ENCODE assay signal across 9 cellular contexts in the genomic region with DNA sequence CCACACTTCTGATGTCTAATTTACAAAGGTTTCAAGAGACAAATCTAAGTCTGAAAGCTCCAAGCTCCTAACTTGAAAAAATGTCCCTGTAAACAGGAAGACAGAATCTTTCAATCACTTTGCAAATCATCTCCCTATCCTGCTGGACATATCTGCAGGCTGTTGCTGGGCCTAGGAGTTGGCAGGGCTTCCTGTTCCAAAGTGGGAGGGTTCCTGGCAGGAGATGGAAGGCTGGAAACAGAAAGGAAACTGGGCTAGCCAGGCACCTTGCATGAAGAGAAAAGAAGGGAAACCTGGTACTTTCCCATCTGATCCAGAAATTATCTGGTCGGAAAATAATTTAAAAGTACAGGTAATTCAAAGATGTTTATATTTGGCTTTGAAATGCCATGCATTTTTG.
DNase-seq lines count a peak whose midpoint lies in the region; ATAC-seq and TF ChIP-seq lines count a peak whose summit lies in the region.
"Had no signal": no experiment of that assay in that cellular context is flagged by ENCODE, and none has a peak within 500 bp of the region (broad histone marks: within the 10 kb centered on the region; RNA-seq: fewer than 3 reads in every experiment).

No MANE protein-coding gene starts in this region.

- H3K9me3 ChIP-seq in heart left ventricle (peaks cover 0 to under 1% (median 0%) of the 10 kb centered on the region in 12 donors), lung (ENCODE audit: control insufficient read depth in 2 of 2, insufficient read depth in 1 of 2, low read length in 1 of 2) (no peaks in the 10 kb centered on the region), uterus (no peaks in the 10 kb centered on the region)

- TF ChIP-seq POLR2A in heart left ventricle (IDR thresholded peaks at IDR 0.05) (no peak), uterus (IDR thresholded peaks at IDR 0.05) (no peak)

- intact Hi-C loops in heart left ventricle (cut with DNase I): loop anchor here in 7 of 10 donors (5.0 to 10.0 kb wide), 11 partner anchors 36 to 147 kb away; no protein-coding TSS in a partner anchor
- intact Hi-C loops in cardiac septum (cut with DNase I): loop anchor here (1.0 to 10.0 kb wide), 2 partner anchors 123 to 145 kb away; no protein-coding TSS in a partner anchor
- intact Hi-C loops in uterus (cut with DNase I; ENCODE audit: low total_unique reads): no loop called here

- H3K4me1 ChIP-seq in heart left ventricle (peaks cover 0 to 40% (median 26%) of the 10 kb centered on the region in 12 donors), lung (ENCODE audit: control insufficient read depth in 2 of 2, insufficient read depth in 2 of 2, low read length in 2 of 2) (peaks cover 4 to 6% of the 10 kb centered on the region in 2 donors), uterus (no peaks in the 10 kb centered on the region)

- H3K4me3 ChIP-seq in heart left ventricle: no peak overlapping the region
- H3K4me3 ChIP-seq in coronary artery: no peak overlapping the region
- H3K4me3 ChIP-seq in lung: no peak overlapping the region
- no peak overlapping the region for H3K4me3 ChIP-seq in uterus

- TF ChIP-seq CTCF in heart left ventricle (IDR thresholded peaks at IDR 0.05) (no peak), coronary artery (IDR thresholded peaks at IDR 0.05) (no peak), lung (IDR thresholded peaks at IDR 0.05; ENCODE audit: control extremely low read depth, extremely low read depth) (no peak), uterus (IDR thresholded peaks at IDR 0.05) (no peak)

- peaks cover 0 to 16% (median 0%) of the 10 kb centered on the region in 9 donors for H3K27me3 ChIP-seq in heart left ventricle
- no peaks in the 10 kb centered on the region for H3K27me3 ChIP-seq in lung (ENCODE audit: control insufficient read depth, insufficient read depth)
- no peaks in the 10 kb centered on the region for H3K27me3 ChIP-seq in uterus

- DNase-seq in heart left ventricle (peak in 4 of 5 donors; percentile 56 to 70 (median 58)), cardiac septum (ENCODE audit: low spot score) (no peak), coronary artery (ENCODE audit: low spot score) (no peak), lung (ENCODE audit: low spot score) (no peak), uterus (peak; percentile 67 to 68), ureter (ENCODE audit: low spot score) (no peak), OCI-M2 (lab: John Stamatoyannopoulos, UW; ENCODE audit: unreplicated experiment) (no peak)
- DNase-seq in activated CD4-positive, CD25-positive, alpha-beta regulatory T cell treated with anti-CD3 and anti-CD28 coated beads, Interleukin-2, amount 50 U/mL, for 72 hours: no peak
- DNase-seq: NCI-H1105 treated with DMSO at 0.1 percent for 48 hours had no signal

- no peaks in the 10 kb centered on the region for H3K36me3 ChIP-seq in heart left ventricle
- no peaks in the 10 kb centered on the region for H3K36me3 ChIP-seq in lung (ENCODE audit: control insufficient read depth in 2 of 2, insufficient read depth in 2 of 2, low read length in 2 of 2)
- H3K36me3 ChIP-seq in uterus: no peaks in the 10 kb centered on the region

- ATAC-seq in heart left ventricle (peak in 1 of 4 donors; percentile 17), lung (ENCODE audit: insufficient read depth, low FRiP score) (no peak)

- H3K27ac ChIP-seq in heart left ventricle (peak overlapping the region; percentile 25 to 100 (median 98)), coronary artery (peak overlapping the region; percentile 93 to 99), lung (ENCODE audit: low read depth in 1 of 2, low read length in 1 of 2) (peak overlapping the region; percentile 26 to 68), uterus (peak overlapping the region; percentile 97 to 98)

- 33 to 42% (median 40%) methylated on average over 1 of the region's 1 CpG for whole genome bisulfite sequencing in heart left ventricle, 4 donors
- 34 to 65% methylated on average over 1 of the region's 1 CpG for whole genome bisulfite sequencing in lung, 2 donors

Comparison
In these comparisons a context has a peak if more than half of its experiments do, and no peak if none do; other contexts are left out.
1. DNase-seq: peak in heart left ventricle (4 of 5) and uterus (2 of 2); none in cardiac septum (single experiment), coronary artery (single experiment), lung (single experiment), ureter (single experiment), OCI-M2 (single experiment) and activated CD4-positive, CD25-positive, alpha-beta regulatory T cell treated with anti-CD3 and anti-CD28 coated beads, Interleukin-2, amount 50 U/mL, for 72 hours (single experiment).
2. H3K27ac ChIP-seq: peak in every context shown above with its lines; median percentile 98 in heart left ventricle; 98 in uterus; 96 in coronary artery; 47 in lung.